In the genomic region with DNA sequence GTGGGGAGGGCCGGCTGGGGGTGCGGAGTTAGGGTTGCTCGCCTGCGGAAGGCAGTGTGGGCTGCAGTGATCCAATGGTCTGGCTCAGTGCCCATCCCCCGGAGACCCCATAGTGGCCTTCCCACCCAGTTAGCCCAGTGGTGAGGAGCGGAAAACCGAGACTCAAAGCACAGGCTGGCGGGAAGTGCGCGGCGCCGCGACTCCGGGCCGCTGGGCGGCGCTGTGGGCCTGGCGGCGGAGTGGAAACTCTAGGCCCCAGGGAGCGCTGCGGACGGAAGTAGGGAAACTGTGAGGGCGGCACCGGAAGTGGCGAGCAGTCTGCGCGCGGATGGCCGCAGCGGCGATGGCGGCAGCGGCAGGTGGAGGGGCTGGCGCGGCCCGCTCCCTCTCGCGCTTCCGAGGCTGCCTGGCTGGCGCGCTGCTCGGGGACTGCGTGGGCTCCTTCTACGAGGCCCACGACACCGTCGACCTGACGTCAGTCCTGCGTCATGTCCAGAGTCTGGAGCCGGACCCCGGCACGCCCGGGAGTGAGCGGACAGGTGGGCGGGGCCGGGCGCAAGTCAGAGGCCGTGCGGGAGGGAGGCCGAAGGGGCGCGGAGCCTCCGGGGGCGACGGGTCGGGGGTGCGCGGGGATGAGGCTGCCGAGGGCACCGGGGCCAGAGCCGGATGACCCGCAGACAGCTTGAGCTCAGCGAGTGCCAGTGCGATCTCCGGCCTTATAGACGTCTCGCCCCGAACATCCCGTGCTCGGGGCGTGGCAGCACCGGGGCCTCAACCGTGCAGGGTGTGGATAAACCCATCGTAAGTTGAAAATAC, we compare ENCODE assay signal across 8 cellular contexts. TPM values are rescaled to one million over a fixed set of nuclear protein-coding genes. Genes with fewer than 3 reads are reported as not detected.
DNase-seq lines count a peak whose midpoint lies in the region; ATAC-seq and TF ChIP-seq lines count a peak whose summit lies in the region.

A gene with protein sequence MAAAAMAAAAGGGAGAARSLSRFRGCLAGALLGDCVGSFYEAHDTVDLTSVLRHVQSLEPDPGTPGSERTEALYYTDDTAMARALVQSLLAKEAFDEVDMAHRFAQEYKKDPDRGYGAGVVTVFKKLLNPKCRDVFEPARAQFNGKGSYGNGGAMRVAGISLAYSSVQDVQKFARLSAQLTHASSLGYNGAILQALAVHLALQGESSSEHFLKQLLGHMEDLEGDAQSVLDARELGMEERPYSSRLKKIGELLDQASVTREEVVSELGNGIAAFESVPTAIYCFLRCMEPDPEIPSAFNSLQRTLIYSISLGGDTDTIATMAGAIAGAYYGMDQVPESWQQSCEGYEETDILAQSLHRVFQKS (plus strand): TSS at position 316 of the 816 bp plus-strand sequence. CDS start 13 bp downstream, at position 329.

- CTCF ChIA-PET in mammary epithelial cell (lab: Charles Lee; ENCODE audit: low non-redundant PET): no interaction called here

- DNase-seq in AG09309 (ENCODE audit: low read depth) (no peak), NCI-H2196 treated with DMSO at 0.1 percent for 48 hours (lab: John Stamatoyannopoulos, UW; ENCODE audit: unreplicated experiment) (peak; percentile 80), mammary epithelial cell (peak; percentile 83), iPS-NIHi7 (ENCODE audit: extremely low spot score) (peak; percentile 93), smooth muscle cell (lab: John Stamatoyannopoulos, UW; ENCODE audit: unreplicated experiment) (peak; percentile 65)

- dilution Hi-C loops in mammary epithelial cell (cut with HindIII; ENCODE audit: low sequenced_read_pairs): no loop called here

- H3K4me1 ChIP-seq in mammary epithelial cell (ENCODE audit: insufficient read depth, low read length) (peaks cover 22% of the 10 kb centered on the region), smooth muscle cell (ENCODE audit: low read depth) (peaks cover 27% of the 10 kb centered on the region)

- H3K79me2 ChIP-seq in mammary epithelial cell (ENCODE audit: insufficient read depth, low read length) (peaks cover 45% of the 10 kb centered on the region), smooth muscle cell (ENCODE audit: low read depth) (peaks cover 20% of the 10 kb centered on the region)

- H3K9me3 ChIP-seq in mammary epithelial cell (replicated peaks; ENCODE audit: insufficient read depth, low read length) (no peaks in the 10 kb centered on the region), smooth muscle cell (replicated peaks; ENCODE audit: low read depth) (no peaks in the 10 kb centered on the region)

- no peaks in the 10 kb centered on the region for H3K27me3 ChIP-seq in mammary epithelial cell (ENCODE audit: insufficient read depth, low read length)
- H3K27me3 ChIP-seq in smooth muscle cell (ENCODE audit: low read depth): no peaks in the 10 kb centered on the region

- H3F3A ChIP-seq in smooth muscle cell (ENCODE audit: low read depth): peaks cover under 1% of the 10 kb centered on the region

- WGBS in mammary epithelial cell (ENCODE audit: low coverage, missing lambda C conversion rate): 2% methylated on average over 33 of the region's 84 CpGs
- 3% methylated on average over 65 of the region's 84 CpGs for WGBS in smooth muscle cell (ENCODE audit: low lambda C conversion rate)

- H3K36me3 ChIP-seq in mammary epithelial cell (ENCODE audit: insufficient read depth, low read length): peaks cover 11% of the 10 kb centered on the region
- H3K36me3 ChIP-seq in smooth muscle cell (ENCODE audit: low read depth): no peaks in the 10 kb centered on the region

- H3K4me2 ChIP-seq in mammary epithelial cell (ENCODE audit: insufficient read depth, low read depth, low read length) (peak within 1 kb of the TSS; percentile 89), smooth muscle cell (peak within 1 kb of the TSS; percentile 92)

- peak; percentile 79 for TF ChIP-seq CTCF in AG09309 (IDR thresholded peaks at IDR 0.05; ENCODE audit: control insufficient read depth, insufficient read depth, low read depth, low read length, missing control alignments)
- TF ChIP-seq CTCF in WI38 (IDR thresholded peaks at IDR 0.05; ENCODE audit: low read depth, low read length): peak; percentile 91
- TF ChIP-seq CTCF in mammary epithelial cell (conservative IDR thresholded peaks at IDR 0.05 in 1 of 2, IDR thresholded peaks at IDR 0.05 in 1 of 2; ENCODE audit: extremely low read depth in 1 of 2, insufficient read depth in 1 of 2, low read depth in 1 of 2, low read length in 2 of 2): peak; percentile 86 to 99
- peak; percentile 93 for TF ChIP-seq CTCF in smooth muscle cell (IDR thresholded peaks at IDR 0.05; ENCODE audit: borderline replicate concordance, insufficient read depth, poor library complexity, severe bottlenecking)

- peak within 1 kb of the TSS; percentile 98 for H2AFZ ChIP-seq in mammary epithelial cell (ENCODE audit: low read depth, low read length)
- peak within 1 kb of the TSS; percentile 91 for H2AFZ ChIP-seq in smooth muscle cell (ENCODE audit: low read depth)

- no peaks in the 10 kb centered on the region for H4K20me1 ChIP-seq in mammary epithelial cell (ENCODE audit: insufficient read depth, low read length)
- H4K20me1 ChIP-seq in smooth muscle cell (ENCODE audit: low read depth): no peaks in the 10 kb centered on the region

- intact Hi-C loops in mammary epithelial cell (cut with micrococcal nuclease): loop anchor here (1.0 to 2.0 kb wide), 2 partner anchors 158 to 205 kb away; partner anchors contain the start of genes AGO1 and AGO3

- no TSS peak for BruUV-seq in mammary epithelial cell (replicated peaks; lab: Mats Ljungman, UMichigan)

- peak within 1 kb of the TSS; percentile 60 for H3K4me3 ChIP-seq in AG09309 (ENCODE audit: control insufficient read depth, low read depth, low read length)
- peak within 1 kb of the TSS; percentile 96 for H3K4me3 ChIP-seq in WI38 (ENCODE audit: low read depth, low read length)
- peak within 1 kb of the TSS; percentile 79 to 96 (median 89) for H3K4me3 ChIP-seq in mammary epithelial cell (replicated peaks in 1 of 3; ENCODE audit: insufficient read depth in 1 of 3, low read depth in 2 of 3, low read length in 3 of 3)
- H3K4me3 ChIP-seq in smooth muscle cell: peak within 1 kb of the TSS; percentile 94

- H3K9ac ChIP-seq in mammary epithelial cell (ENCODE audit: insufficient read depth, low read length) (peak within 1 kb of the TSS; percentile 85), smooth muscle cell (ENCODE audit: low read depth) (peak within 1 kb of the TSS; percentile 77)

- in situ Hi-C loops in mammary epithelial cell (cut with MboI; ENCODE audit: low sequenced_read_pairs in 2 of 2): no loop called here

- H3K27ac ChIP-seq in mammary epithelial cell (ENCODE audit: insufficient read depth, low read depth, low read length) (peak within 1 kb of the TSS; percentile 74), smooth muscle cell (ENCODE audit: low read depth) (peak within 1 kb of the TSS; percentile 77)

- peak; percentile 71 for ATAC-seq in GM18907 (IDR thresholded peaks at IDR 0.05; ENCODE audit: unreplicated experiment)
- peak; percentile 58 for ATAC-seq in HG03139 (IDR thresholded peaks at IDR 0.05; ENCODE audit: unreplicated experiment)

RNA-seq across cellular contexts. Expression of the gene that starts here (rescaled TPM):
- 10 to 100 TPM; 33.7 to 34.3 TPM for total RNA-seq in mammary epithelial cell
- 50.7 TPM for polyA plus RNA-seq in mammary epithelial cell
- polyA minus RNA-seq in mammary epithelial cell: 8.3 TPM
- 26.7 and 31.0 TPM in 2 replicates for total RNA-seq in smooth muscle cell
- 38.8 and 44.1 TPM in 2 replicates for polyA plus RNA-seq in smooth muscle cell
